9 cellular contexts compared by ENCODE assay signal in the genomic region with DNA sequence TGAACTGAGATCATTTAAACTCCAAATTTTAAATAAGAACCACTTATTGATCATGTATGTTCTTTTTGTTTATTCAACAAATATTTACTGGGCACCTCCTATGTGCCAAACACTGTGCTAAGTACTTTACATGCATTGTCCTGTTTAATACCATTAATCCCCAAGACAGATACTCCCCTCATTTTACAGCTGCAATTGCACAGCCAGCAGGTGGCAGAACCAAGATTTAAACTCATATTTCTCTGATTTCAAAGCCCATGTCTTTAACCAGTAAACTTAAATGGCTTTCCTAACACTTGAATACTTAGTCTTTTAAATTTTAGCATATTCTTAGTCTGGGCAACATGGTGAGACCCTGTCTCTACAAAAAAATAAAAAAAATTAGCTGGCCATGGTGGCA. TPM values are rescaled to one million over a fixed set of nuclear protein-coding genes. Genes with fewer than 3 reads are reported as not detected.
DNase-seq lines count a peak whose midpoint lies in the region; ATAC-seq and TF ChIP-seq lines count a peak whose summit lies in the region.
"Had no signal": no experiment of that assay in that cellular context is flagged by ENCODE, and none has a peak within 500 bp of the region (broad histone marks: within the 10 kb centered on the region; RNA-seq: fewer than 3 reads in every experiment).

No MANE protein-coding gene starts in this region.

- no peak overlapping the region for H2AK5ac ChIP-seq in mesenchymal stem cell (ENCODE audit: low read length, severe bottlenecking)

- no peak overlapping the region for H2BK12ac ChIP-seq in mesenchymal stem cell (ENCODE audit: low read length in 2 of 2)

- H2BK15ac ChIP-seq in mesenchymal stem cell (ENCODE audit: low read depth, poor library complexity, severe bottlenecking) = no peak overlapping the region

- H3K14ac ChIP-seq in mesenchymal stem cell (ENCODE audit: low read length in 2 of 2) = no peak overlapping the region

- H3K4me3 ChIP-seq in MM.1S (ENCODE audit: low read length) = no peak overlapping the region
- H3K4me3 ChIP-seq in mesenchymal stem cell (ENCODE audit: insufficient read depth in 1 of 2, low read depth in 1 of 2, low read length in 2 of 2) = no peak overlapping the region
- H3K4me3 ChIP-seq: BLaER1 treated with 17β-estradiol and CSF1 and Interleukin-3, amounts not matched to agents 10 nM and 100 nM had no signal

- peak; percentile 2 for DNase-seq in NCI-H1694 treated with DMSO at 0.1 percent for 48 hours (lab: John Stamatoyannopoulos, UW)
- no peak for DNase-seq in NCI-H1694 (lab: John Stamatoyannopoulos, UW)
- DNase-seq in MM.1S = peak; percentile 50
- DNase-seq in astrocyte of the hippocampus (ENCODE audit: low read depth, low spot score) = peak; percentile 30
- peak; percentile 28 for DNase-seq in mesenchymal stem cell
- DNase-seq in iPS-NIHi7 (ENCODE audit: extremely low spot score) = no peak

- no peak overlapping the region for H4K8ac ChIP-seq in mesenchymal stem cell (ENCODE audit: low read length)

- H3F3A ChIP-seq in MM.1S (ENCODE audit: insufficient read depth, low read length) = peaks cover 11% of the 10 kb centered on the region; the same call in 1 of the 2 replicates

- H3K4me1 ChIP-seq in MM.1S (ENCODE audit: low read length) (peaks cover 31% of the 10 kb centered on the region), mesenchymal stem cell (ENCODE audit: control insufficient read depth, insufficient read depth, low read depth, low read length) (peaks cover 2% of the 10 kb centered on the region)

- no peak overlapping the region for H2AFZ ChIP-seq in MM.1S (ENCODE audit: low read length)
- H2AFZ ChIP-seq in mesenchymal stem cell (ENCODE audit: low read depth, low read length) = no peak overlapping the region

- H3K9me3 ChIP-seq in MM.1S (replicated peaks; ENCODE audit: insufficient read depth, low read length) = no peaks in the 10 kb centered on the region
- no peaks in the 10 kb centered on the region for H3K9me3 ChIP-seq in mesenchymal stem cell (ENCODE audit: control insufficient read depth, low read length)
- H3K9me3 ChIP-seq: BLaER1 treated with 17β-estradiol and CSF1 and Interleukin-3, amounts not matched to agents 10 nM and 100 nM had no signal

- H4K91ac ChIP-seq in mesenchymal stem cell (ENCODE audit: low read length) = no peak overlapping the region

- H3K9ac ChIP-seq in MM.1S (ENCODE audit: low read length) = no peak overlapping the region
- no peak overlapping the region for H3K9ac ChIP-seq in mesenchymal stem cell (ENCODE audit: low read length)
- H3K9ac ChIP-seq: BLaER1 treated with 17β-estradiol and CSF1 and Interleukin-3, amounts not matched to agents 10 nM and 100 nM had no signal

- H3K4me2 ChIP-seq in MM.1S (ENCODE audit: low read depth, low read length) (no peak overlapping the region), mesenchymal stem cell (ENCODE audit: low read length, poor library complexity, severe bottlenecking) (no peak overlapping the region)
- H3K4me2 ChIP-seq: BLaER1 treated with 17β-estradiol and CSF1 and Interleukin-3, amounts not matched to agents 10 nM and 100 nM had no signal

- H3K4ac ChIP-seq in mesenchymal stem cell (ENCODE audit: low read depth in 1 of 2, low read length in 2 of 2) = no peak overlapping the region

- no peaks in the 10 kb centered on the region for H3K9me2 ChIP-seq in MM.1S (replicated peaks; ENCODE audit: insufficient read depth, low read length)

- peaks cover 8% of the 10 kb centered on the region for H3K79me1 ChIP-seq in mesenchymal stem cell (replicated peaks; ENCODE audit: low read length, poor library complexity, severe bottlenecking)

- ATAC-seq in HG03520 (IDR thresholded peaks at IDR 0.05; ENCODE audit: unreplicated experiment) = no peak
- ATAC-seq in GM21528 (IDR thresholded peaks at IDR 0.05; ENCODE audit: low FRiP score, unreplicated experiment) = no peak

- H3K27me3 ChIP-seq in MM.1S (replicated peaks; ENCODE audit: insufficient read depth, low read length) = no peaks in the 10 kb centered on the region
- no peaks in the 10 kb centered on the region for H3K27me3 ChIP-seq in mesenchymal stem cell (ENCODE audit: control insufficient read depth in 1 of 2, insufficient read depth in 1 of 2, low read length in 2 of 2)
- H3K27me3 ChIP-seq: BLaER1 treated with 17β-estradiol and CSF1 and Interleukin-3, amounts not matched to agents 10 nM and 100 nM had no signal

- H3K36me3 ChIP-seq in MM.1S (replicated peaks; ENCODE audit: insufficient read depth, low read length) (no peaks in the 10 kb centered on the region), mesenchymal stem cell (ENCODE audit: control insufficient read depth in 1 of 2, insufficient read depth in 2 of 2, low read depth in 1 of 2, low read length in 2 of 2) (peaks cover 9 to 47% of the 10 kb centered on the region in 2 experiments)

- H3K18ac ChIP-seq in mesenchymal stem cell (ENCODE audit: low read depth in 1 of 2, low read length in 2 of 2) = no peak overlapping the region

- H3K23ac ChIP-seq in mesenchymal stem cell (ENCODE audit: low read length in 2 of 2) = no peak overlapping the region

- no peaks in the 10 kb centered on the region for H3K79me2 ChIP-seq in MM.1S (ENCODE audit: low read length)

- H4K20me1 ChIP-seq in MM.1S (ENCODE audit: insufficient read depth, low read length) = no peaks in the 10 kb centered on the region
- H4K20me1 ChIP-seq: BLaER1 treated with 17β-estradiol and CSF1 and Interleukin-3, amounts not matched to agents 10 nM and 100 nM had no signal

- H2BK5ac ChIP-seq in mesenchymal stem cell (ENCODE audit: low read depth, low read length, poor library complexity, severe bottlenecking) = no peak overlapping the region

- TF ChIP-seq CTCF in MM.1S (IDR thresholded peaks at IDR 0.05; ENCODE audit: low read length) = peak; percentile 55

- H3K27ac ChIP-seq in MM.1S (ENCODE audit: low read length) (no peak overlapping the region), mesenchymal stem cell (ENCODE audit: low read length, poor library complexity, severe bottlenecking) (no peak overlapping the region)
- H3K27ac ChIP-seq: BLaER1 treated with 17β-estradiol and CSF1 and Interleukin-3, amounts not matched to agents 10 nM and 100 nM had no signal

- no peak overlapping the region for H2BK120ac ChIP-seq in mesenchymal stem cell (ENCODE audit: low read depth, low read length)

RNA-seq across cellular contexts. Expression of gene KIAA1958, which starts 43.4 kb away (rescaled TPM):
- 1.2 TPM for polyA plus RNA-seq in mesenchymal stem cell (2013, experiment 1 of 2)
- 1.1 TPM for polyA plus RNA-seq in mesenchymal stem cell (2013, experiment 2 of 2)

Comparison
In these comparisons a context has a peak if more than half of its experiments do, and no peak if none do; other contexts are left out.
1. DNase-seq: peak in NCI-H1694 treated with DMSO at 0.1 percent for 48 hours (single experiment), MM.1S (single experiment), astrocyte of the hippocampus (single experiment) and mesenchymal stem cell (single experiment); none in NCI-H1694 (single experiment) and iPS-NIHi7 (single experiment).